8 cellular contexts compared by ENCODE assay signal in the genomic region with DNA sequence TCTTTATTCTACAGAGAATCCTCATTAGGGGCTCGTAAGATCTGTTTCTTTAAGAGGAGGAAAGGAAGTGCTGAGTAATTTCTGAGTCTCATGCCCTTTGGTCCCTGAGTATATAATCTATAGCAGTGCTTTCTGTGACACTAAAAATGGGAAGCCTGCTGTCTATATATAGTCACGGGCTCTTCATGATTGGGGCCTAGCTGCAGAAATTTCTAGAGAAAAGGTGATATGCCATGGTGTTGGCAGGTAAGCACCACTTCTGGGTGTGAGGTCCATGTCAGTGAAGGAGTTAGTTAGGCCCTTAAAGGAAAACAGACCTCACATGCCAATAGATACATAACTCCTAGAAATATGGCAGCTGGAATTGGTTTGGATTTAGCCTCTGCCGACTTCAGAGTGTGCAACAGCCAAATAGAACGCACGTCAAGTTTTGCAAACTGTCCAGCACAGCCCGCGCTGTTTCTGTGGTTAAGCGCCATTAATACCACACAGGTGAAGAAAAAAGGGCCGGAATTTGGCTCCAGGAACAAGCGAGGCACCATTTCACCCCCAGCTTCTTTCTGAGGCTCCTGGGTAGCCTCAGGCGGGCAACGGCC.
A peak's percentile ranks its signal among the peaks of the same experiment; 100 is the strongest.
DNase-seq lines count a peak whose midpoint lies in the region; ATAC-seq and TF ChIP-seq lines count a peak whose summit lies in the region.

No MANE protein-coding gene starts in this region.

- peaks cover 0 to 43% (median 37%) of the 10 kb centered on the region in 4 donors for H3K4me1 ChIP-seq in sigmoid colon

- intact Hi-C loops in sigmoid colon (cut with DNase I) = loop anchor here (2.0 kb wide), 5 partner anchors 49 to 187 kb away; a partner anchor contains a TSS

- ATAC-seq in GM19043 (IDR thresholded peaks at IDR 0.05; ENCODE audit: low read depth, unreplicated experiment) (peak; percentile 64), HG03521 (IDR thresholded peaks at IDR 0.05; ENCODE audit: unreplicated experiment) (no peak), HG02885 (IDR thresholded peaks at IDR 0.05; ENCODE audit: poor library complexity, unreplicated experiment) (no peak)

- 7 to 28% methylated on average over 12 of the region's 12 CpGs for WGBS in sigmoid colon, 2 donors

- no peaks in the 10 kb centered on the region for H3K27me3 ChIP-seq in sigmoid colon

- TF ChIP-seq POLR2A in sigmoid colon (IDR thresholded peaks at IDR 0.05) = no peak

- TF ChIP-seq EP300 in sigmoid colon (IDR thresholded peaks at IDR 0.05) = no peak

- TF ChIP-seq CTCF in fibroblast of the aortic adventitia (IDR thresholded peaks at IDR 0.05; ENCODE audit: insufficient read depth, low read length) (no peak), sigmoid colon (IDR thresholded peaks at IDR 0.05) (no peak)

- H3K4me3 ChIP-seq in fibroblast of the aortic adventitia (ENCODE audit: low read depth, low read length) (peak overlapping the region; percentile 80), sigmoid colon (peak overlapping the region; percentile 19 to 91 (median 74))

- no peaks in the 10 kb centered on the region for H3K9me3 ChIP-seq in sigmoid colon

- DNase-seq in RPMI8226 = peak; percentile 8
- no peak for DNase-seq in fibroblast of the aortic adventitia (ENCODE audit: low read depth)
- no peak for DNase-seq in sigmoid colon
- no peak for DNase-seq in mucosa of gallbladder (ENCODE audit: low spot score)
- no peak for DNase-seq in DMS153 (lab: John Stamatoyannopoulos, UW)

- H3K36me3 ChIP-seq in sigmoid colon = no peaks in the 10 kb centered on the region

- peak overlapping the region; percentile 99 to 100 (median 100) for H3K27ac ChIP-seq in sigmoid colon
